9 cellular contexts compared by ENCODE assay signal in the genomic region with DNA sequence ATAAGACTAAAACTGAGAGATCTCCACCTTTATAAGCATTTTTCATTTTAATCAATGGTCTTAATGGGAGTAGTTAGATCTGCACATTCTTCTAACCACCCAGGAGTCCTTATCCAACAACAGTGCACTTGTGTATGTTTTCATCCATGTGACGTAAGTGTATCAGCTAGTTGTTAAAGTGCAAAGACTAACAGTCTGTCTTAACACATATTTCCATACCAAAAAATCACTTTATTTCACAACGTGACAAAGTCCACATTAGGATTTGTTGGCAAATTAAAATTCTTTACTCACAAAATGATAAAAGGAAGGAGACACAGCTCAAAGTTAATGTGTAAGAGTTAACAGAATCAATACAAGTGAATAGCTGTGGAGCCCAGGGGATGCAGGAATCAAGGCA. TPM values are rescaled to one million over a fixed set of nuclear protein-coding genes. Genes with fewer than 3 reads are reported as not detected.
DNase-seq lines count a peak whose midpoint lies in the region; FAIRE-seq and TF ChIP-seq lines count a peak whose summit lies in the region.
"Had no signal": no experiment of that assay in that cellular context is flagged by ENCODE, and none has a peak within 500 bp of the region (broad histone marks: within the 10 kb centered on the region; RNA-seq: fewer than 3 reads in every experiment).

No MANE protein-coding gene starts in this region.

- H3K9me2 ChIP-seq in OCI-LY1 (ENCODE audit: low read depth, low read length), result no peaks in the 10 kb centered on the region

- H3K9ac ChIP-seq in OCI-LY1 (ENCODE audit: low read length) (no peak overlapping the region; the same call in 1 of the 2 replicates), fibroblast of lung (ENCODE audit: insufficient read depth, low read length) (no peak overlapping the region), stomach smooth muscle (ENCODE audit: low read length in 2 of 2) (no peak overlapping the region)

- CTCF ChIA-PET in activated naive CD4-positive, alpha-beta T cell treated with anti-CD3 and anti-CD28 coated beads for 36 hours (lab: Charles Lee), result interaction anchor here (1.1 kb wide), 1 partner anchor 22 kb away, joined by 3 read pairs; no protein-coding TSS in a partner anchor

- no peaks in the 10 kb centered on the region for H3K27me3 ChIP-seq in OCI-LY1 (ENCODE audit: insufficient read depth, low read length)
- H3K27me3 ChIP-seq in fibroblast of lung (ENCODE audit: control insufficient read depth, insufficient read depth, low read length), result no peaks in the 10 kb centered on the region
- H3K27me3 ChIP-seq in stomach smooth muscle (ENCODE audit: control insufficient read depth in 1 of 2, insufficient read depth in 2 of 2, low read length in 2 of 2), result no peaks in the 10 kb centered on the region

- intact Hi-C loops in activated naive CD4-positive, alpha-beta T cell treated with anti-CD3 and anti-CD28 coated beads for 36 hours (cut with micrococcal nuclease), result loop anchor here (5.0 to 10.0 kb wide), 3 partner anchors 835 to 1465 kb away; a partner anchor contains a TSS

- no peak for DNase-seq in activated naive CD4-positive, alpha-beta T cell treated with anti-CD3 and anti-CD28 coated beads for 36 hours
- DNase-seq in activated naive CD4-positive, alpha-beta T cell (lab: John Stamatoyannopoulos, UW), result no peak
- DNase-seq in fibroblast of lung (ENCODE audit: low read depth in 2 of 2) (no peak), GM10266 (ENCODE audit: extremely low spot score) (no peak), GM19239 (ENCODE audit: insufficient read length, low spot score) (no peak)
- DNase-seq in stimulated activated CD4-positive, alpha-beta T cell treated with anti-CD3 and anti-CD28 coated beads, Interleukin-4, amount 100 ng/mL, for 24 hours, result no peak
- DNase-seq: natural killer cell had no signal

- peaks cover 26% of the 10 kb centered on the region for H3K79me2 ChIP-seq in OCI-LY1 (ENCODE audit: insufficient read depth, low read length)
- peaks cover 16% of the 10 kb centered on the region for H3K79me2 ChIP-seq in fibroblast of lung (ENCODE audit: control insufficient read depth, insufficient read depth, low read length)

- no peak overlapping the region for H3K27ac Mint-ChIP-seq in activated naive CD4-positive, alpha-beta T cell treated with anti-CD3 and anti-CD28 coated beads for 36 hours

- H3K4me2 ChIP-seq in OCI-LY1 (ENCODE audit: low read length) (peak overlapping the region; percentile 92; the same call in 1 of the 2 replicates), fibroblast of lung (ENCODE audit: extremely low read depth, insufficient read depth, low read length) (no peak overlapping the region)

- TF ChIP-seq CTCF in OCI-LY1 (IDR thresholded peaks at IDR 0.05; ENCODE audit: low read length) (no peak), fibroblast of lung (conservative IDR thresholded peaks at IDR 0.05 in 1 of 2, IDR thresholded peaks at IDR 0.05 in 1 of 2; ENCODE audit: low read depth in 1 of 2, low read length in 2 of 2) (no peak), GM10266 (IDR thresholded peaks at IDR 0.05; ENCODE audit: control insufficient read depth, insufficient read depth, low read depth, missing control alignments) (no peak)

- no peaks in the 10 kb centered on the region for H3K9me3 Mint-ChIP-seq in activated naive CD4-positive, alpha-beta T cell treated with anti-CD3 and anti-CD28 coated beads for 36 hours
- H3K9me3 Mint-ChIP-seq: natural killer cell had no signal

- peaks cover 11% of the 10 kb centered on the region for H3K36me3 Mint-ChIP-seq in activated naive CD4-positive, alpha-beta T cell treated with anti-CD3 and anti-CD28 coated beads for 36 hours (ENCODE audit: low read depth)
- H3K36me3 Mint-ChIP-seq: natural killer cell had no signal

- no peaks in the 10 kb centered on the region for H3K27me3 Mint-ChIP-seq in activated naive CD4-positive, alpha-beta T cell treated with anti-CD3 and anti-CD28 coated beads for 36 hours (ENCODE audit: low read depth)

- H4K20me1 ChIP-seq in OCI-LY1 (ENCODE audit: insufficient read depth, low read length), result no peaks in the 10 kb centered on the region
- no peaks in the 10 kb centered on the region for H4K20me1 ChIP-seq in fibroblast of lung (ENCODE audit: control insufficient read depth, extremely low read depth, insufficient read depth, low read length)

- H3K9me3 ChIP-seq in OCI-LY1 (ENCODE audit: low read length) (no peaks in the 10 kb centered on the region), fibroblast of lung (ENCODE audit: control insufficient read depth, insufficient read depth, low read depth, low read length) (no peaks in the 10 kb centered on the region), stomach smooth muscle (ENCODE audit: control insufficient read depth in 2 of 2, low read length in 2 of 2) (no peaks in the 10 kb centered on the region)

- H2AFZ ChIP-seq in OCI-LY1 (ENCODE audit: low read length) (no peak overlapping the region), fibroblast of lung (ENCODE audit: low read length) (no peak overlapping the region)

- H3F3A ChIP-seq in OCI-LY1 (ENCODE audit: insufficient read depth, low read length), result no peaks in the 10 kb centered on the region

- peak overlapping the region; percentile 99 for H3K4me3 Mint-ChIP-seq in activated naive CD4-positive, alpha-beta T cell treated with anti-CD3 and anti-CD28 coated beads for 36 hours

- peaks cover 35% of the 10 kb centered on the region for H3K4me1 Mint-ChIP-seq in activated naive CD4-positive, alpha-beta T cell treated with anti-CD3 and anti-CD28 coated beads for 36 hours (ENCODE audit: low read depth)

- H3K27ac ChIP-seq in OCI-LY1 (ENCODE audit: low read depth, low read length, poor library complexity, severe bottlenecking), result no peak overlapping the region
- peak overlapping the region; percentile 98 for H3K27ac ChIP-seq in fibroblast of lung (ENCODE audit: insufficient read depth, low read length)
- peak overlapping the region; percentile 92 for H3K27ac ChIP-seq in stomach smooth muscle (ENCODE audit: low read length)

- no peak for FAIRE-seq in GM19239 (lab: Jason Lieb, UNC)

- H3K36me3 ChIP-seq in OCI-LY1 (ENCODE audit: insufficient read depth, low read length) (peaks cover 8% of the 10 kb centered on the region; the same call in 1 of the 2 replicates), fibroblast of lung (ENCODE audit: control insufficient read depth, insufficient read depth, low read length) (no peaks in the 10 kb centered on the region), stomach smooth muscle (ENCODE audit: control insufficient read depth in 2 of 2, insufficient read depth in 2 of 2, low read length in 2 of 2) (no peaks in the 10 kb centered on the region)

- H3K4me3 ChIP-seq in OCI-LY1 (ENCODE audit: low read depth, low read length, poor library complexity, severe bottlenecking) (peak overlapping the region; percentile 85), fibroblast of lung (replicated peaks in 1 of 4; ENCODE audit: control extremely low read depth in 1 of 4, insufficient read depth in 1 of 4, low read depth in 3 of 4, low read length in 4 of 4) (peak overlapping the region in 1 of 4 experiments; percentile 94), stomach smooth muscle (ENCODE audit: low read length in 2 of 2) (peak overlapping the region; percentile 64 to 91)

- H3K4me1 ChIP-seq in OCI-LY1 (ENCODE audit: insufficient read depth, low read length, severe bottlenecking) (peaks cover 33% of the 10 kb centered on the region), fibroblast of lung (ENCODE audit: control insufficient read depth, extremely low read depth, insufficient read depth, low read length) (peaks cover 4% of the 10 kb centered on the region), stomach smooth muscle (ENCODE audit: control insufficient read depth, insufficient read depth, low read length) (peaks cover 19% of the 10 kb centered on the region)

RNA-seq across cellular contexts. Expression of a gene that starts 1.9 kb away (rescaled TPM):
- 10 to 100 TPM; 62.0 to 63.8 TPM for total RNA-seq in activated naive CD4-positive, alpha-beta T cell treated with anti-CD3 and anti-CD28 coated beads for 36 hours
- 6.7 and 12.6 TPM in 2 replicates for total RNA-seq in fibroblast of lung
- 8.9 and 18.6 TPM in 2 replicates for polyA plus RNA-seq in fibroblast of lung
- 7.9 and 16.9 TPM in 2 replicates for polyA plus RNA-seq in fibroblast of lung (2012)
- 1.1 and 2.8 TPM in 2 replicates for polyA minus RNA-seq in fibroblast of lung (ENCODE audit: low replicate concordance)
